ENCODE assay signal across 8 cellular contexts in the genomic region with DNA sequence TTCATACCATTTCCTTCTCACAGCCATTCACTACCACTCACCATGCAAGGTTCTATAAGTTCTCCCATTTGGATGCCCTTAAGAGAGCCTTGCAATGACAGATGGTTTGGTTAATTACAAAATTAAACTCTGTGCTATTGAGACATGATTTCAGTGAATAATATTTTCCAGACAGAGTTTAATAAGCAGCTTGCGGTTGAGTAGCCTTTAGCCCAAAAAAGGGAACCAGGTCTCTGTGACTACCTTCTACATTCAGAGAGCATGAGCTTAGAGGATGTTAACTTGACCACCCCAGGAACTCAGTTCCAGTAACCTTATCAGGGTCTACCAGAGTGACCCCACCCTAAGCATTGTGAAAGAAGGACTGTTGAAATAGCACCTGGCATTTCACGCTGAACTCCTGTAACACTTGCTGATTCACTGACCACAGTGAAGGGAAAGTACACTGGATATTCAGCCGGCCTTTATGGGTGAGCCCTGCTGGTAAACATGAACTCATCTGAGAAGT.
DNase-seq lines count a peak whose midpoint lies in the region; ATAC-seq and TF ChIP-seq lines count a peak whose summit lies in the region.

No MANE protein-coding gene starts in this region.

- H3K27me3 Mint-ChIP-seq in CD14-positive monocyte (ENCODE audit: low read depth in 3 of 3): no peaks in the 10 kb centered on the region
- peaks cover 0 to 2% of the 10 kb centered on the region in 2 donors for H3K27me3 Mint-ChIP-seq in natural killer cell treated with Interleukin-12 subunit alpha and Interleukin-12 subunit beta and Interleukin-15 and Interleukin-18, amount 100 ng/mL, for 72 hours

- H3K36me3 Mint-ChIP-seq in CD14-positive monocyte: no peaks in the 10 kb centered on the region
- no peaks in the 10 kb centered on the region for H3K36me3 Mint-ChIP-seq in natural killer cell treated with Interleukin-12 subunit alpha and Interleukin-12 subunit beta and Interleukin-15 and Interleukin-18, amount 100 ng/mL, for 72 hours

- peaks cover 0 to 3% (median 0%) of the 10 kb centered on the region in 7 donors for H3K9me3 Mint-ChIP-seq in CD14-positive monocyte
- no peaks in the 10 kb centered on the region for H3K9me3 Mint-ChIP-seq in natural killer cell treated with Interleukin-12 subunit alpha and Interleukin-12 subunit beta and Interleukin-15 and Interleukin-18, amount 100 ng/mL, for 72 hours

- ATAC-seq in GM19452 (IDR thresholded peaks at IDR 0.05; ENCODE audit: unreplicated experiment): peak; percentile 95
- peak; percentile 84 for ATAC-seq in HG03442 (IDR thresholded peaks at IDR 0.05; ENCODE audit: unreplicated experiment)
- peak; percentile 91 to 96 for ATAC-seq in natural killer cell treated with Interleukin-12 subunit alpha and Interleukin-12 subunit beta and Interleukin-15 and Interleukin-18, amount 100 ng/mL, for 72 hours

- intact Hi-C loops in CD14-positive monocyte (cut with micrococcal nuclease): loop anchor here (2.0 to 5.0 kb wide), 2 partner anchors 58 to 59 kb away; no protein-coding TSS in a partner anchor

- H3K27ac Mint-ChIP-seq in CD14-positive monocyte: peak overlapping the region; percentile 58 to 84 (median 76)
- H3K27ac Mint-ChIP-seq in natural killer cell treated with Interleukin-12 subunit alpha and Interleukin-12 subunit beta and Interleukin-15 and Interleukin-18, amount 100 ng/mL, for 72 hours: peak overlapping the region in 1 of 2 donors; percentile 75

- peak; percentile 92 for DNase-seq in CD14-positive monocyte (ENCODE audit: low spot score)
- DNase-seq in UCSD-AML1 (lab: John Stamatoyannopoulos, UW; ENCODE audit: unreplicated experiment): peak; percentile 32
- peak; percentile 78 for DNase-seq in natural killer cell treated with Interleukin-12 subunit alpha and Interleukin-12 subunit beta and Interleukin-15 and Interleukin-18, amount 100 ng/mL, for 72 hours (ENCODE audit: low spot score)
- DNase-seq in NCI-H82 treated with DMSO at 0.1 percent for 48 hours (lab: John Stamatoyannopoulos, UW; ENCODE audit: unreplicated experiment): no peak
- DNase-seq in cortex of kidney (lab: John Stamatoyannopoulos, UW): no peak
- DNase-seq in stimulated activated CD4-positive, alpha-beta T cell treated with anti-CD3 and anti-CD28 coated beads, Interleukin-4, amount 100 ng/mL, for 24 hours: no peak

- TF ChIP-seq CTCF in CD14-positive monocyte (IDR thresholded peaks at IDR 0.05): no peak

- peaks cover 12% of the 10 kb centered on the region for H3K4me1 Mint-ChIP-seq in CD14-positive monocyte
- peaks cover 0 to 5% of the 10 kb centered on the region in 2 donors for H3K4me1 Mint-ChIP-seq in natural killer cell treated with Interleukin-12 subunit alpha and Interleukin-12 subunit beta and Interleukin-15 and Interleukin-18, amount 100 ng/mL, for 72 hours (ENCODE audit: low read depth in 2 of 2)

- no peak overlapping the region for H3K4me3 Mint-ChIP-seq in CD14-positive monocyte
- H3K4me3 Mint-ChIP-seq in natural killer cell treated with Interleukin-12 subunit alpha and Interleukin-12 subunit beta and Interleukin-15 and Interleukin-18, amount 100 ng/mL, for 72 hours: no peak overlapping the region

Comparison
In these comparisons a context has a peak if more than half of its experiments do, and no peak if none do; other contexts are left out.
1. DNase-seq: peak in CD14-positive monocyte (single experiment), UCSD-AML1 (single experiment) and natural killer cell treated with Interleukin-12 subunit alpha and Interleukin-12 subunit beta and Interleukin-15 and Interleukin-18, amount 100 ng/mL, for 72 hours (single experiment); none in NCI-H82 treated with DMSO at 0.1 percent for 48 hours (single experiment), cortex of kidney (single experiment) and stimulated activated CD4-positive, alpha-beta T cell treated with anti-CD3 and anti-CD28 coated beads, Interleukin-4, amount 100 ng/mL, for 24 hours (single experiment).
2. Peak in every context shown above with its lines, with median percentiles within 50 percentile points of each other: ATAC-seq.